ENCODE assay signal across 12 cellular contexts in the genomic region with DNA sequence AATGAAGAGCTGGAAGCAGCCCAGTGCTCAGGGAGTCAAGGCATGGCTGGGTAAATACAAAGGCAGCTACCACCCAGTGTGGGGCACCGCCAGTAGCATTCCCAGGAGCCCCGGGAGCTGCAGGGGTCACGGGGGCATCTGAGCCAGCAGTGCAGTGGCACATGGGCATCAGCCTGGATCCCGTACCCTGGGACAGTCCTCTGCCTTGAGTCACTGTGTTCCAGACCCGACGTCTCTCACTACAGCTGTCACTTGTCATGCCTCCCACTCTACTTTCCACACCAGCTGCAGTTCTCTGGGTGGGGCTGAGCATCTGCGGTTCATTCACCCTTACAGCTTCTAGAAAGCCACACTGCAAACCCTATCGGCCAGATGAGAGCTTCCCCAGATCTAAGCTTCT. TPM values are rescaled to one million over a fixed set of nuclear protein-coding genes. Genes with fewer than 3 reads are reported as not detected.
DNase-seq lines count a peak whose midpoint lies in the region; ATAC-seq, FAIRE-seq and TF ChIP-seq lines count a peak whose summit lies in the region.
"Had no signal": no experiment of that assay in that cellular context is flagged by ENCODE, and none has a peak within 500 bp of the region (broad histone marks: within the 10 kb centered on the region; RNA-seq: fewer than 3 reads in every experiment).

No MANE protein-coding gene starts in this region.

- H3K79me1 ChIP-seq in mesendoderm (ENCODE audit: low read length) = no peaks in the 10 kb centered on the region

- H3K27me3 ChIP-seq in mesendoderm (ENCODE audit: insufficient read depth, low read length, poor library complexity) = no peaks in the 10 kb centered on the region
- H3K27me3 ChIP-seq: testis had no signal

- no peak overlapping the region for H3K9ac ChIP-seq in mesendoderm (ENCODE audit: low read length)

- H2BK15ac ChIP-seq in mesendoderm (replicated peaks; ENCODE audit: low read depth) = no peak overlapping the region

- H3K4me1 ChIP-seq in mesendoderm (ENCODE audit: control insufficient read depth, low read depth, low read length) = no peaks in the 10 kb centered on the region
- H3K4me1 ChIP-seq: testis had no signal

- no peak overlapping the region for H3K4me3 Mint-ChIP-seq in activated T-helper 17 cell treated with anti-CD3 and anti-CD28 coated beads, Interleukin-2, amount 50 U/mL, for 72 hours
- H3K4me3 Mint-ChIP-seq: neural crest cell had no signal

- no peaks in the 10 kb centered on the region for H3K36me3 Mint-ChIP-seq in activated T-helper 17 cell treated with anti-CD3 and anti-CD28 coated beads, Interleukin-2, amount 50 U/mL, for 72 hours (ENCODE audit: low read depth)

- no peak overlapping the region for H3K27ac ChIP-seq in mesendoderm (ENCODE audit: low read depth, low read length)
- H3K27ac ChIP-seq: testis had no signal

- H3K27ac Mint-ChIP-seq in activated T-helper 17 cell treated with anti-CD3 and anti-CD28 coated beads, Interleukin-2, amount 50 U/mL, for 72 hours = no peak overlapping the region

- no peaks in the 10 kb centered on the region for H3K36me3 ChIP-seq in mesendoderm (ENCODE audit: control insufficient read depth, insufficient read depth, low read length)

- H2BK5ac ChIP-seq in mesendoderm (ENCODE audit: low read length) = no peak overlapping the region

- H3K18ac ChIP-seq in mesendoderm (ENCODE audit: low read length) = no peak overlapping the region

- no peak overlapping the region for H3K23ac ChIP-seq in mesendoderm (ENCODE audit: low read length)

- no peak overlapping the region for H4K8ac ChIP-seq in mesendoderm (ENCODE audit: low read depth, low read length)

- no peak overlapping the region for H2AK5ac ChIP-seq in mesendoderm (ENCODE audit: low read length)

- ATAC-seq in GM18517 (IDR thresholded peaks at IDR 0.05; ENCODE audit: unreplicated experiment) (peak; percentile 51), HG02852 (IDR thresholded peaks at IDR 0.05; ENCODE audit: unreplicated experiment) (peak; percentile 86), HG03571 (IDR thresholded peaks at IDR 0.05; ENCODE audit: unreplicated experiment) (no peak)
- peak; percentile 38 for ATAC-seq in activated T-helper 17 cell treated with anti-CD3 and anti-CD28 coated beads, Interleukin-2, amount 50 U/mL, for 72 hours (replicated peaks)

- H3K4me1 Mint-ChIP-seq in activated T-helper 17 cell treated with anti-CD3 and anti-CD28 coated beads, Interleukin-2, amount 50 U/mL, for 72 hours = no peaks in the 10 kb centered on the region
- H3K4me1 Mint-ChIP-seq: neural crest cell had no signal

- FAIRE-seq in D721Med (lab: Jason Lieb, UNC) = no peak

- no peak overlapping the region for H3K56ac ChIP-seq in mesendoderm (ENCODE audit: low read length)

- no peaks in the 10 kb centered on the region for H3K79me2 ChIP-seq in mesendoderm (ENCODE audit: control insufficient read depth, insufficient read depth, low read length)

- WGBS in mesendoderm (ENCODE audit: extremely low coverage, insufficient coverage, low lambda C conversion rate) = no CpG with 5 or more reads among the region's 8 CpGs

- H3K4me3 ChIP-seq in mesendoderm (ENCODE audit: low read length) = no peak overlapping the region
- H3K4me3 ChIP-seq: testis had no signal

- H3K27me3 Mint-ChIP-seq in activated T-helper 17 cell treated with anti-CD3 and anti-CD28 coated beads, Interleukin-2, amount 50 U/mL, for 72 hours = peaks cover 15% of the 10 kb centered on the region

- DNase-seq in Ammon's horn (ENCODE audit: low spot score) = peak; percentile 59
- DNase-seq in D341Med (ENCODE audit: low spot score) = no peak
- DNase-seq in mesendoderm = no peak
- DNase-seq in D721Med (ENCODE audit: insufficient read length, low spot score) = no peak
- DNase-seq: activated CD8-positive, alpha-beta memory T cell treated with anti-CD3 and anti-CD28 coated beads for 24 hours; NCI-H526; testis had no signal

- H4K5ac ChIP-seq in mesendoderm (ENCODE audit: low read length) = no peak overlapping the region

- no peaks in the 10 kb centered on the region for H3K9me3 Mint-ChIP-seq in activated T-helper 17 cell treated with anti-CD3 and anti-CD28 coated beads, Interleukin-2, amount 50 U/mL, for 72 hours

- no peak for TF ChIP-seq CTCF in D721Med (IDR thresholded peaks at IDR 0.05; ENCODE audit: insufficient read depth, missing control alignments)

- no peak overlapping the region for H3K4ac ChIP-seq in mesendoderm (ENCODE audit: low read depth, low read length)

- H2BK120ac ChIP-seq in mesendoderm (ENCODE audit: low read depth, low read length) = no peak overlapping the region

- H3K4me2 ChIP-seq in mesendoderm (ENCODE audit: low read length) = no peak overlapping the region

RNA-seq across cellular contexts. Expression of a gene that starts 29.6 kb away (rescaled TPM):
- total RNA-seq in activated T-helper 17 cell treated with anti-CD3 and anti-CD28 coated beads, Interleukin-2, amount 50 U/mL, for 72 hours = 10 to 100 TPM; 38.8 to 67.1 TPM
- polyA plus RNA-seq in mesendoderm (2013, experiment 1 of 2) = 207 TPM
- 217 TPM for polyA plus RNA-seq in mesendoderm (2013, experiment 2 of 2)

RNA-seq across cellular contexts. Expression of a gene that starts 34.4 kb away (rescaled TPM):
- 100 to 1,000 TPM; 108 to 152 TPM for total RNA-seq in activated T-helper 17 cell treated with anti-CD3 and anti-CD28 coated beads, Interleukin-2, amount 50 U/mL, for 72 hours
- polyA plus RNA-seq in mesendoderm (2013, experiment 1 of 2) = 20.2 TPM
- polyA plus RNA-seq in mesendoderm (2013, experiment 2 of 2) = 21.5 TPM
